ENCODE assay signal across 11 cellular contexts in the genomic region with DNA sequence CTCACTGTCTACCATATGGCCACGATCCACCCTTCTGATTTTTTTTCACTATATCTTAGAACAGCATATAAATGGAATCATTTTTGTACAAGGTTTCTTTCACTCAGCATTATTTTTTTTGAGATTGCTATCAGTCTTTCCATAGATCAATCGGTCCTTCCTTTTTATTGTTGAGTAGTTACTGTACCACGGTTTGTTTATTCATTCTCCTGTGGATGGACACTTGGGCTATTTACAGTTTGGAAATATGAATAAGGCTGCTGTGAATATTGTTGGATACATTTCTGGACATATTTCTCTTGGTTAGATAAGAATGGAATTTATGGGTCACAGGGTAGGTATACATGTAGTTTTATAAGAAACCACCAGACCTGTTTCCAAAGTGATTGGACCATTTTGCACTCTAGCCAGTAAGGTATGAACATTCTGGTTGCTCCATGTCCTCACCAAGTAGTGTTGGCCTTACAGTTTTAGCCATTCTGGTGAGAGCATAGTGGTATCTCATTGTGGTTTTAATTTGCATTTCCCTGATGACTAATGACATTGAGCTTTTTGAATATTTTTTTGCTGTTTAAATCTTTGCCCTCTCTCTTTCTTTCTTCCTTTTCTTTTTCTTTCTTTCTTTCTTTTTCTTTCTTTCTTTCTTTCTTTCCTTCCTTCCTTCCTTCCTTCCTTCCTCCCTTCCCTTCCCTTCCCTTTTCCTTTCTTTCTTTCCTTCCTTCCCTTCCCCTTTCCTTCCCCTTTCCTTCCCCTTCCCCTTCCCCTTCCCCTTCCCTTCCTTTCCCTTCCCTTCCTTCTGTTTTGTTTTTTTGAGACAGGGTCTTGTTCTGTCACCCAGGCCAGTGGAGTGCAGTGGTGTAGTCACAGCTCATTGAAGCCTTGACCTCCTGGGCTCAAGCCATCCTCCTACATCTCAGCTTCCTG. TPM values are rescaled to one million over a fixed set of nuclear protein-coding genes. Genes with fewer than 3 reads are reported as not detected.
DNase-seq lines count a peak whose midpoint lies in the region; ATAC-seq, FAIRE-seq and TF ChIP-seq lines count a peak whose summit lies in the region.
"Had no signal": no experiment of that assay in that cellular context is flagged by ENCODE, and none has a peak within 500 bp of the region (broad histone marks: within the 10 kb centered on the region; RNA-seq: fewer than 3 reads in every experiment).

No MANE protein-coding gene starts in this region.

- no peak overlapping the region for H3K4me2 ChIP-seq in K562 (ENCODE audit: insufficient read depth, low read length)

- H3K36me3 Mint-ChIP-seq in activated naive CD4-positive, alpha-beta T cell treated with anti-CD3 and anti-CD28 coated beads, Interleukin-2, amount 50 U/mL, for 72 hours, result no peaks in the 10 kb centered on the region
- H3K36me3 Mint-ChIP-seq: activated naive CD8-positive, alpha-beta T cell treated with anti-CD3 and anti-CD28 coated beads, Interleukin-2, amount 10 ng/mL, durations not matched to agents 7 days and 5 days had no signal

- POLR2A ChIA-PET in K562 (lab: Yijun Ruan, JAX), result no interaction called here

- WGBS in K562 (ENCODE audit: insufficient coverage, low coverage, missing lambda C conversion rate), result 0% methylated on average over 3 of the region's 3 CpGs

- CTCF ChIA-PET in K562 (lab: Yijun Ruan, JAX; ENCODE audit: low intra/inter-chr PET ratio), result no interaction called here

- peaks cover 14 to 22% of the 10 kb centered on the region in 2 experiments for H3K27me3 ChIP-seq in K562 (ENCODE audit: control insufficient read depth in 2 of 2, insufficient read depth in 2 of 2, low read length in 2 of 2)
- H3K27me3 ChIP-seq: Peyer's patch had no signal

- no peak for TF ChIP-seq EP300 in K562 (IDR thresholded peaks at IDR 0.05; ENCODE audit: low read length)

- peak; percentile 67 for ATAC-seq in GM19395 (IDR thresholded peaks at IDR 0.05; ENCODE audit: unreplicated experiment)
- ATAC-seq in HG03378 (IDR thresholded peaks at IDR 0.05; ENCODE audit: unreplicated experiment), result peak; percentile 68
- ATAC-seq in K562, result no peak
- no peak for ATAC-seq in activated naive CD4-positive, alpha-beta T cell treated with anti-CD3 and anti-CD28 coated beads, Interleukin-2, amount 50 U/mL, for 72 hours

- H3K4me3 ChIP-seq in AG10803 (ENCODE audit: low read length), result no peak overlapping the region
- no peak overlapping the region for H3K4me3 ChIP-seq in K562
- H3K4me3 ChIP-seq: Peyer's patch had no signal

- H3K79me2 ChIP-seq in K562 (ENCODE audit: control insufficient read depth, insufficient read depth, low read length), result no peaks in the 10 kb centered on the region

- H3K27ac Mint-ChIP-seq in activated naive CD4-positive, alpha-beta T cell treated with anti-CD3 and anti-CD28 coated beads, Interleukin-2, amount 50 U/mL, for 72 hours, result no peak overlapping the region
- H3K27ac Mint-ChIP-seq: activated naive CD8-positive, alpha-beta T cell treated with anti-CD3 and anti-CD28 coated beads, Interleukin-2, amount 10 ng/mL, durations not matched to agents 7 days and 5 days had no signal

- BruUV-seq in K562 (replicated peaks; lab: Mats Ljungman, UMichigan), result no TSS peak

- in situ Hi-C loops in K562 (cut with MboI), result no loop called here
- in situ Hi-C loops in KBM-7 (cut with MboI; ENCODE audit: low pct_unique_long_range_greater_than_20kb, low sequenced_read_pairs), result no loop called here

- DNase-seq in AG10803 (ENCODE audit: low read depth), result peak; percentile 66
- no peak for DNase-seq in K562 (ENCODE audit: extremely low read depth in 1 of 4, low spot score in 3 of 4)
- DNase-seq in KBM-7, result no peak
- DNase-seq in anterior cingulate cortex (lab: John Stamatoyannopoulos, UW), result no peak
- DNase-seq in activated naive CD4-positive, alpha-beta T cell treated with anti-CD3 and anti-CD28 coated beads, Interleukin-2, amount 50 U/mL, for 72 hours (ENCODE audit: low spot score in 2 of 2), result no peak
- DNase-seq in superior temporal gyrus (ENCODE audit: extremely low spot score), result no peak
- DNase-seq: activated naive CD8-positive, alpha-beta T cell treated with anti-CD3 and anti-CD28 coated beads, Interleukin-2, amount 10 ng/mL, durations not matched to agents 7 days and 5 days; NCI-H1105; Peyer's patch had no signal

- H3K36me3 ChIP-seq in K562 (ENCODE audit: control insufficient read depth, insufficient read depth, low read length), result no peaks in the 10 kb centered on the region
- H3K36me3 ChIP-seq: Peyer's patch had no signal

- TF ChIP-seq CTCF in AG10803 (conservative IDR thresholded peaks at IDR 0.05; ENCODE audit: low read length) (no peak), K562 (IDR thresholded peaks at IDR 0.05 in 2 of 3, conservative IDR thresholded peaks at IDR 0.05 in 1 of 3; ENCODE audit: insufficient read depth in 2 of 3, low read depth in 1 of 3, low read length in 3 of 3) (no peak)

- H3K9me3 Mint-ChIP-seq in activated naive CD4-positive, alpha-beta T cell treated with anti-CD3 and anti-CD28 coated beads, Interleukin-2, amount 50 U/mL, for 72 hours, result no peaks in the 10 kb centered on the region
- H3K9me3 Mint-ChIP-seq: activated naive CD8-positive, alpha-beta T cell treated with anti-CD3 and anti-CD28 coated beads, Interleukin-2, amount 10 ng/mL, durations not matched to agents 7 days and 5 days had no signal

- H3K9me1 ChIP-seq in K562 (ENCODE audit: control insufficient read depth, insufficient read depth, low read length), result no peaks in the 10 kb centered on the region

- no peak overlapping the region for H3K27ac ChIP-seq in K562 (ENCODE audit: extremely low read depth, low read depth, low read length)
- H3K27ac ChIP-seq: Peyer's patch had no signal

- H3K4me1 ChIP-seq in K562 (replicated peaks in 1 of 2; ENCODE audit: control insufficient read depth in 2 of 2, insufficient read depth in 2 of 2, low read length in 2 of 2), result peaks cover 0 to 5% of the 10 kb centered on the region in 2 experiments; a peak in 2 of 5 replicates

- no peak for FAIRE-seq in K562 (lab: Jason Lieb, UNC)

- H3K9me3 ChIP-seq in K562 (replicated peaks; ENCODE audit: control insufficient read depth, insufficient read depth, low read depth, low read length), result no peaks in the 10 kb centered on the region
- H3K9me3 ChIP-seq: Peyer's patch had no signal

- TF ChIP-seq POLR2A in K562 (conservative IDR thresholded peaks at IDR 0.05), result no peak

- H4K20me1 ChIP-seq in K562 (replicated peaks; ENCODE audit: control insufficient read depth, insufficient read depth, low read length), result no peaks in the 10 kb centered on the region

- H2AFZ ChIP-seq in K562 (ENCODE audit: low read depth, low read length), result no peak overlapping the region

- no peak overlapping the region for H3K9ac ChIP-seq in K562 (ENCODE audit: insufficient read depth in 1 of 2, low read depth in 2 of 2, low read length in 2 of 2)

- no peak for TF ChIP-seq RAD21 in K562 (CRISPR knock-in tag; conservative IDR thresholded peaks at IDR 0.05 in 1 of 2, IDR thresholded peaks at IDR 0.05 in 1 of 2)

- intact Hi-C loops in K562 (cut with micrococcal nuclease), result no loop called here

TF ChIP-seq in K562, 482 proteins besides CTCF, POLR2A, EP300 and RAD21:
- TF ChIP-seq, protein P1, sequence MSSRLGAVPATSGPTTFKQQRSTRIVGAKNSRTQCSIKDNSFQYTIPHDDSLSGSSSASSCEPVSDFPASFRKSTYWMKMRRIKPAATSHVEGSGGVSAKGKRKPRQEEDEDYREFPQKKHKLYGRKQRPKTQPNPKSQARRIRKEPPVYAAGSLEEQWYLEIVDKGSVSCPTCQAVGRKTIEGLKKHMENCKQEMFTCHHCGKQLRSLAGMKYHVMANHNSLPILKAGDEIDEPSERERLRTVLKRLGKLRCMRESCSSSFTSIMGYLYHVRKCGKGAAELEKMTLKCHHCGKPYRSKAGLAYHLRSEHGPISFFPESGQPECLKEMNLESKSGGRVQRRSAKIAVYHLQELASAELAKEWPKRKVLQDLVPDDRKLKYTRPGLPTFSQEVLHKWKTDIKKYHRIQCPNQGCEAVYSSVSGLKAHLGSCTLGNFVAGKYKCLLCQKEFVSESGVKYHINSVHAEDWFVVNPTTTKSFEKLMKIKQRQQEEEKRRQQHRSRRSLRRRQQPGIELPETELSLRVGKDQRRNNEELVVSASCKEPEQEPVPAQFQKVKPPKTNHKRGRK (tag; IDR thresholded peaks at IDR 0.05), result peak; percentile 34; the same call in 1 of the 2 replicates
- TF ChIP-seq ZNF134 (CRISPR knock-in tag; conservative IDR thresholded peaks at IDR 0.05), result no peak

RNA-seq across cellular contexts. Expression of a gene that starts 49.1 kb away (rescaled TPM):
- 0.28 and 1.9 TPM in 2 replicates for total RNA-seq in K562 (2011; cell fraction: chromatin; rRNA removed; ENCODE audit: low replicate concordance)
- 1.2 and 1.4 TPM in 2 replicates for total RNA-seq in K562 (2011; cell fraction: nucleolus; rRNA removed)
- total RNA-seq in K562 (2011; cell fraction: nucleoplasm; rRNA removed), result 0.23 and 0.44 TPM in 2 replicates
- 0.16 and 1.5 TPM in 2 replicates for total RNA-seq in K562 (2014; rRNA removed)
- 0.03 and 0.11 TPM in 2 replicates for total RNA-seq in K562 (2014; rRNA removed; fragmentation: Illumina TruSeq; extraction: Trizol)
- total RNA-seq in K562 (2015; rRNA removed; fragmentation: Illumina TruSeq; extraction: Trizol), result 0.04 and 0.11 TPM in 2 replicates
- 0.25 and 0.49 TPM in 2 replicates for total RNA-seq in K562 (2021)
- 0.24 and 0.34 TPM in 2 replicates for polyA plus RNA-seq in K562 (2011; rRNA removed)
- 0.40 and 0.55 TPM in 2 replicates for polyA plus RNA-seq in K562 (2011; cell fraction: cytosol; rRNA removed)
- 0.47 and 1.5 TPM in 2 replicates for polyA plus RNA-seq in K562 (2011; cell fraction: nucleus; rRNA removed)
- polyA plus RNA-seq in K562 (2012), result 0.20 and 0.43 TPM in 2 replicates
- 0.06 and 0.09 TPM in 2 replicates for polyA plus RNA-seq in K562 (2014; fragmentation: Illumina TruSeq; extraction: Trizol)
- under 1 TPM; 0.01 to 0.03 TPM for polyA plus RNA-seq in K562 (2014; fragmentation: Nextera tagmentation; extraction: Ambion mirVana)
- 0.20 and 0.27 TPM in 2 replicates for polyA plus RNA-seq in K562 (2014; rRNA removed)
- 0.07 and 0.27 TPM in 2 replicates for polyA minus RNA-seq in K562 (2011; rRNA and poly(A)+ RNA removed)
- polyA minus RNA-seq in K562 (2011; cell fraction: cytosol; rRNA and poly(A)+ RNA removed), result 0.82 TPM in 1 of 2 replicates, not detected in the other
- polyA minus RNA-seq in K562 (2011; cell fraction: nucleus; rRNA and poly(A)+ RNA removed), result 0.27 and 2.0 TPM in 2 replicates
- total RNA-seq in activated naive CD4-positive, alpha-beta T cell treated with anti-CD3 and anti-CD28 coated beads, Interleukin-2, amount 50 U/mL, for 72 hours, result 1 to 10 TPM in 1 of 2 donors, under 1 TPM in 1; 0.09 to 1.4 TPM

Comparison
In these comparisons a context has a peak if more than half of its experiments do, and no peak if none do; other contexts are left out.
1. ATAC-seq: peak in GM19395 (single experiment) and HG03378 (single experiment); none in K562 (single experiment) and activated naive CD4-positive, alpha-beta T cell treated with anti-CD3 and anti-CD28 coated beads, Interleukin-2, amount 50 U/mL, for 72 hours (0 of 2).